ENCODE assay signal across 7 cellular contexts in genomic region chr20:10915815-10916214, GRCh38.
"Had no signal": no experiment of that assay in that cellular context is flagged by ENCODE, and none has a peak within 500 bp of the region (broad histone marks: within the 10 kb centered on the region; RNA-seq: fewer than 3 reads in every experiment).

No MANE protein-coding gene starts in this region.

- H2AFZ ChIP-seq: GM23338 had no signal

- H3K27ac Mint-ChIP-seq: GM23338, H9 had no signal

- H3K4me3 Mint-ChIP-seq: GM23338, H9 had no signal

- H3K4me2 ChIP-seq: GM23338 had no signal

- H3K4me1 Mint-ChIP-seq: GM23338, H9 had no signal

- FAIRE-seq: H1, H54, HTR-8/SVneo, K562 had no signal

- DNase-seq: H9, HCEC 1CT had no signal

- H3K4me3 ChIP-seq: GM23338, K562 had no signal

- ATAC-seq: GM23338, K562 had no signal
